Comparison of ENCODE assay signal across 9 cellular contexts in the genomic region with DNA sequence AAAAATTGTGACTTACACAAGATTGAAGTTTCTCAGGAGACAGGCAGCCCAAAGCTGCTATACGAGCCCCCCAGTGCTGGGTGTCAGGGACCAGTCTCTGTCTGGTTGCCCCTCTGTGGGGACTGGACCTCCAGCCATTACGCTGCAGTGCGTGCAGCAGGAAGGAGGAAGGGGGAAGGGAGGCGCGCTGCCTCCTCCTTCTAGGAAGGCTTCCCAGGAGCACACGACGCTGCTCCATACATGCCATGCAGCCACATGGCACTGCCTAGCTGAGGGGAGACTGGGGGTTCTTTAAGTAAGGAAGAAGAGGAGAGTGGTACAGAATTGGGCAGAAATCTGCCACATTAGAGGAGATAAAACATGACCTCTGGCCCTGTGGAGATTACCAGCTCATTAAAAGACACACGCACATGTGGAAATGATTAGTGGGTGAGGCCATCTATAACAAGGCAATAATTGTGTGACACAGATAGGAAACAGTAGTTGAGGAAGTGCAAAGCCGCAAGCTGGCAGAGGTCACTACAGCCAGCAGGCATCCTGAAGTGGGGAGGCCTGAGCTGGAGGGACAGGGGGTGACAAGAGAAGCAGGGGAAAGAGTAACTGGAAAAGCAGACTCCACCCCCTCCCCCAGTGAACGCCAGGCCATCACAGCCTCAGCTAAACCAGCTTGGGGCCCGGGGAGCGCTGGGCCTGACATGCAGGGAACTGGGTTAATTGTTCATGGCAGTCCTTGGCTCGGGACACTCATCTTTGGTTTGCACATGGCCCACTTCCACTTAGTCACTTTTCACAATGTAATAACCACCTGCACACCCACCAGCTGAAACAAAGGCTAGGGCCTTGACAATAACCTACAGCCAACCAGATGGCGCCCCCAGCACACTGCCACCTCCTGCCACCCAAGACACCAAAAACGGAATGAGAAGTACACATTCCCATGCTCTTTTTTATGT. TPM values are rescaled to one million over a fixed set of nuclear protein-coding genes. Genes with fewer than 3 reads are reported as not detected.
A peak's percentile ranks its signal among the peaks of the same experiment; 100 is the strongest.
DNase-seq lines count a peak whose midpoint lies in the region; TF ChIP-seq lines count a peak whose summit lies in the region.
"Had no signal": no experiment of that assay in that cellular context is flagged by ENCODE, and none has a peak within 500 bp of the region (broad histone marks: within the 10 kb centered on the region; RNA-seq: fewer than 3 reads in every experiment).

No MANE protein-coding gene starts in this region.

- peaks cover 78% of the 10 kb centered on the region for H3F3A ChIP-seq in MM.1S (ENCODE audit: insufficient read depth, low read length)

- H3K27me3 ChIP-seq in MM.1S (replicated peaks; ENCODE audit: insufficient read depth, low read length) = no peaks in the 10 kb centered on the region
- H3K27me3 ChIP-seq in neutrophil = no peaks in the 10 kb centered on the region

- H3K27ac ChIP-seq in MM.1S (ENCODE audit: low read length) = peak overlapping the region; percentile 100
- H3K27ac ChIP-seq in neutrophil = peak overlapping the region; percentile 84
- H3K27ac ChIP-seq: 22Rv1 had no signal

- peak overlapping the region; percentile 98 for H3K9ac ChIP-seq in MM.1S (ENCODE audit: low read length)

- H3K9me2 ChIP-seq in MM.1S (replicated peaks; ENCODE audit: insufficient read depth, low read length) = no peaks in the 10 kb centered on the region

- intact Hi-C loops in activated T-helper 2 cell treated with anti-CD3 and anti-CD28 coated beads, Interferon-gamma antibody, Interleukin-2, Interleukin-4, amounts not matched to agents 10 μg/mL and 5 μg/mL and 100 μg/mL, durations not matched to agents 14 hours and 24 hours and 36 hours (cut with micrococcal nuclease) = no loop called here

- DNase-seq in DMS 273 (lab: John Stamatoyannopoulos, UW; ENCODE audit: unreplicated experiment) = peak; percentile 19
- DNase-seq in DMS 273 treated with DMSO at 0.1 percent for 48 hours (lab: John Stamatoyannopoulos, UW) = no peak
- peak; percentile 51 for DNase-seq in MM.1S
- no peak for DNase-seq in activated T-helper 2 cell treated with anti-CD3 and anti-CD28 coated beads, Interferon-gamma antibody, Interleukin-2, Interleukin-4, amounts not matched to agents 10 μg/mL and 5 μg/mL and 100 μg/mL, durations not matched to agents 14 hours and 24 hours and 36 hours (ENCODE audit: low spot score)
- no peak for DNase-seq in effector CD8-positive, alpha-beta T cell (lab: John Stamatoyannopoulos, UW)
- no peak for DNase-seq in GM03348 (ENCODE audit: low spot score)
- no peak for DNase-seq in NCI-H526 (lab: John Stamatoyannopoulos, UW)

- no peaks in the 10 kb centered on the region for H4K20me1 ChIP-seq in MM.1S (ENCODE audit: insufficient read depth, low read length)

- H3K9me3 ChIP-seq in MM.1S (replicated peaks; ENCODE audit: insufficient read depth, low read length) = no peaks in the 10 kb centered on the region
- H3K9me3 ChIP-seq in neutrophil = no peaks in the 10 kb centered on the region

- no peak overlapping the region for H3K4me3 Mint-ChIP-seq in activated T-helper 2 cell treated with anti-CD3 and anti-CD28 coated beads, Interferon-gamma antibody, Interleukin-2, Interleukin-4, amounts not matched to agents 10 μg/mL and 5 μg/mL and 100 μg/mL, durations not matched to agents 14 hours and 24 hours and 36 hours (ENCODE audit: low read depth)

- H3K9me3 Mint-ChIP-seq in activated T-helper 2 cell treated with anti-CD3 and anti-CD28 coated beads, Interferon-gamma antibody, Interleukin-2, Interleukin-4, amounts not matched to agents 10 μg/mL and 5 μg/mL and 100 μg/mL, durations not matched to agents 14 hours and 24 hours and 36 hours = no peaks in the 10 kb centered on the region

- H3K4me3 ChIP-seq in MM.1S (ENCODE audit: low read length) = peak overlapping the region; percentile 41; the same call in 1 of the 2 replicates
- H3K4me3 ChIP-seq in neutrophil (ENCODE audit: low read depth in 1 of 2, low read length in 1 of 2) = peak overlapping the region in 1 of 2 experiments; percentile 14

- H3K4me1 Mint-ChIP-seq in activated T-helper 2 cell treated with anti-CD3 and anti-CD28 coated beads, Interferon-gamma antibody, Interleukin-2, Interleukin-4, amounts not matched to agents 10 μg/mL and 5 μg/mL and 100 μg/mL, durations not matched to agents 14 hours and 24 hours and 36 hours (ENCODE audit: low read depth) = peaks cover 89% of the 10 kb centered on the region

- H3K27me3 Mint-ChIP-seq in activated T-helper 2 cell treated with anti-CD3 and anti-CD28 coated beads, Interferon-gamma antibody, Interleukin-2, Interleukin-4, amounts not matched to agents 10 μg/mL and 5 μg/mL and 100 μg/mL, durations not matched to agents 14 hours and 24 hours and 36 hours (ENCODE audit: low read depth) = no peaks in the 10 kb centered on the region

- TF ChIP-seq CTCF in MM.1S (IDR thresholded peaks at IDR 0.05; ENCODE audit: low read length) (0 out of 2 replicates have a peak, but pooled peaks have one; percentile 7), neutrophil (IDR thresholded peaks at IDR 0.05) (no peak)

- peaks cover 43% of the 10 kb centered on the region for H3K36me3 Mint-ChIP-seq in activated T-helper 2 cell treated with anti-CD3 and anti-CD28 coated beads, Interferon-gamma antibody, Interleukin-2, Interleukin-4, amounts not matched to agents 10 μg/mL and 5 μg/mL and 100 μg/mL, durations not matched to agents 14 hours and 24 hours and 36 hours (ENCODE audit: low read depth)

- H2AFZ ChIP-seq in MM.1S (ENCODE audit: low read length) = no peak overlapping the region

- peak overlapping the region; percentile 64 for H3K27ac Mint-ChIP-seq in activated T-helper 2 cell treated with anti-CD3 and anti-CD28 coated beads, Interferon-gamma antibody, Interleukin-2, Interleukin-4, amounts not matched to agents 10 μg/mL and 5 μg/mL and 100 μg/mL, durations not matched to agents 14 hours and 24 hours and 36 hours

- peak overlapping the region; percentile 92 for H3K4me2 ChIP-seq in MM.1S (ENCODE audit: low read depth, low read length)

- peaks cover 94% of the 10 kb centered on the region for H3K79me2 ChIP-seq in MM.1S (ENCODE audit: low read length)

- peaks cover 93% of the 10 kb centered on the region for H3K4me1 ChIP-seq in MM.1S (ENCODE audit: low read length)
- H3K4me1 ChIP-seq in neutrophil (ENCODE audit: control insufficient read depth in 1 of 2, insufficient read depth in 1 of 2, low read depth in 1 of 2, low read length in 1 of 2) = peaks cover 78 to 89% of the 10 kb centered on the region in 2 experiments

- H3K36me3 ChIP-seq in MM.1S (replicated peaks; ENCODE audit: insufficient read depth, low read length) = no peaks in the 10 kb centered on the region
- no peaks in the 10 kb centered on the region for H3K36me3 ChIP-seq in neutrophil

RNA-seq across cellular contexts. Expression of a gene that starts 39.6 kb away (rescaled TPM):
- total RNA-seq in activated T-helper 2 cell treated with anti-CD3 and anti-CD28 coated beads, Interferon-gamma antibody, Interleukin-2, Interleukin-4, amounts not matched to agents 10 μg/mL and 5 μg/mL and 100 μg/mL, durations not matched to agents 14 hours and 24 hours and 36 hours = 95.3 and 100 TPM in 2 replicates

Comparison
In these comparisons a context has a peak if more than half of its experiments do, and no peak if none do; other contexts are left out.
1. DNase-seq: peak in DMS 273 (single experiment) and MM.1S (single experiment); none in DMS 273 treated with DMSO at 0.1 percent for 48 hours (single experiment), activated T-helper 2 cell treated with anti-CD3 and anti-CD28 coated beads, Interferon-gamma antibody, Interleukin-2, Interleukin-4, amounts not matched to agents 10 μg/mL and 5 μg/mL and 100 μg/mL, durations not matched to agents 14 hours and 24 hours and 36 hours (single experiment), effector CD8-positive, alpha-beta T cell (single experiment), GM03348 (single experiment) and NCI-H526 (0 of 2).